10 cellular contexts compared by ENCODE assay signal in the genomic region with DNA sequence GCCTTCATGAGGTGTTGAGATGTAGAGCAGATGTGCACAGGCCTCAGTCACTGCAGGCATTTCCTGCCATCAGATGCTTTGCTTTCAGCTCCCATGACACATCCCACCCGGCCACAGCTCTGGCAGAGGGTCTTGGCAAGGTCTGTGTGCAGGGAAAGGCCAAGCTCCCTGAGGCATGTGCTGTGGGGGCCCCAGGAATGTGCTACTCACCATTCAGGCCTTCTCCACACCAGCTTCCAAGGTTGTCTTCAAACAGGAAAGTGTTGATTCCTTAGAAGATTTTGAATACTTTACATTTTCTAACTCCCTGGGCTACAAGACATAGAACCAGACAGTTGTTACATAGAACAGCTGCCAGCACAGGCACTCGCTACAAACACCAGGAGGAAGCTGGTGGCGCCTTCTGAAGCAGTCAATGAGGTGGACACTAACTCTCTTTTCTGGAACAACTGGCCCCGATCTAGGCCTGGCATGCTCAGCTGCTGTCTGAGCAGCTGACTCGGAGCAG. TPM values are rescaled to one million over a fixed set of nuclear protein-coding genes. Genes with fewer than 3 reads are reported as not detected.
DNase-seq lines count a peak whose midpoint lies in the region; ATAC-seq and TF ChIP-seq lines count a peak whose summit lies in the region.
"Had no signal": no experiment of that assay in that cellular context is flagged by ENCODE, and none has a peak within 500 bp of the region (broad histone marks: within the 10 kb centered on the region; RNA-seq: fewer than 3 reads in every experiment).

No MANE protein-coding gene starts in this region.

- H3K27me3 ChIP-seq in sigmoid colon: no peaks in the 10 kb centered on the region
- H3K27me3 ChIP-seq in prostate gland (replicated peaks; ENCODE audit: insufficient read depth): no peaks in the 10 kb centered on the region
- H3K27me3 ChIP-seq: pancreas had no signal

- DNase-seq in T-helper 17 cell: no peak
- DNase-seq in fibroblast of villous mesenchyme (ENCODE audit: low read depth): peak; percentile 94
- DNase-seq in sigmoid colon: peak; percentile 90
- DNase-seq in iPS-NIHi11 (ENCODE audit: low spot score): no peak
- no peak for DNase-seq in prostate gland (ENCODE audit: low spot score)
- no peak for DNase-seq in NCI-H1694 treated with DMSO at 0.1 percent for 48 hours (lab: John Stamatoyannopoulos, UW)
- DNase-seq: NCI-H2081 treated with DMSO at 0.1 percent for 48 hours had no signal

- no peak for TF ChIP-seq CTCF in fibroblast of villous mesenchyme (IDR thresholded peaks at IDR 0.05; ENCODE audit: insufficient read depth, low read depth, low read length)
- TF ChIP-seq CTCF in sigmoid colon (IDR thresholded peaks at IDR 0.05): no peak
- no peak for TF ChIP-seq CTCF in prostate gland (IDR thresholded peaks at IDR 0.05)

- ATAC-seq in GM18511 (IDR thresholded peaks at IDR 0.05; ENCODE audit: unreplicated experiment): peak; percentile 23
- ATAC-seq in T-helper 17 cell: peak; percentile 21
- no peak for ATAC-seq in HG03175 (IDR thresholded peaks at IDR 0.05; ENCODE audit: unreplicated experiment)

- H3K4me3 Mint-ChIP-seq in T-helper 17 cell: peak overlapping the region; percentile 53

- H3K4me3 ChIP-seq in fibroblast of villous mesenchyme (ENCODE audit: low read depth, low read length) (no peak overlapping the region), sigmoid colon (no peak overlapping the region), prostate gland (no peak overlapping the region)
- H3K4me3 ChIP-seq: pancreas had no signal

- WGBS in sigmoid colon, 2 donors: 44 to 66% methylated on average over 5 of the region's 5 CpGs
- WGBS in prostate gland: 37% methylated on average over 5 of the region's 5 CpGs

- TF ChIP-seq POLR2A in sigmoid colon (IDR thresholded peaks at IDR 0.05): no peak
- TF ChIP-seq POLR2A in prostate gland (IDR thresholded peaks at IDR 0.05): no peak

- peak overlapping the region; percentile 77 for H3K27ac Mint-ChIP-seq in T-helper 17 cell

- H3K4me1 ChIP-seq in sigmoid colon (peaks cover 0 to 10% (median 0%) of the 10 kb centered on the region in 4 donors), prostate gland (replicated peaks) (no peaks in the 10 kb centered on the region)
- H3K4me1 ChIP-seq: pancreas had no signal

- no peaks in the 10 kb centered on the region for H3K36me3 ChIP-seq in sigmoid colon
- no peaks in the 10 kb centered on the region for H3K36me3 ChIP-seq in prostate gland
- H3K36me3 ChIP-seq: pancreas had no signal

- H3K9me3 ChIP-seq in T-helper 17 cell (ENCODE audit: control insufficient read depth, low read length, poor library complexity, severe bottlenecking): no peaks in the 10 kb centered on the region
- no peaks in the 10 kb centered on the region for H3K9me3 ChIP-seq in sigmoid colon
- no peaks in the 10 kb centered on the region for H3K9me3 ChIP-seq in prostate gland
- H3K9me3 ChIP-seq: pancreas had no signal

- peaks cover 33% of the 10 kb centered on the region for H3K4me1 Mint-ChIP-seq in T-helper 17 cell

- peak overlapping the region in 3 of 4 donors; percentile 31 to 74 (median 51) for H3K27ac ChIP-seq in sigmoid colon
- H3K27ac ChIP-seq in prostate gland: no peak overlapping the region
- H3K27ac ChIP-seq: pancreas had no signal

- TF ChIP-seq EP300 in sigmoid colon (IDR thresholded peaks at IDR 0.05): no peak

- intact Hi-C loops in sigmoid colon (cut with DNase I): no loop called here
- intact Hi-C loops in prostate gland (cut with DNase I): no loop called here

- no peaks in the 10 kb centered on the region for H3K36me3 Mint-ChIP-seq in T-helper 17 cell (ENCODE audit: low read depth)

- no peaks in the 10 kb centered on the region for H3K27me3 Mint-ChIP-seq in T-helper 17 cell

RNA-seq across cellular contexts. Expression of gene CASS4, which starts 27.8 kb away (rescaled TPM):
- total RNA-seq in T-helper 17 cell (10 to 100 TPM in 1 of 2 donors, 1 to 10 TPM in 1; 7.1 to 18.6 TPM), fibroblast of villous mesenchyme (1.3 and 3.5 TPM in 2 replicates), sigmoid colon (1 to 10 TPM; 1.2 to 2.9 (median 1.7) TPM), prostate gland (1 to 10 TPM in 1 of 2 donors, under 1 TPM in 1; 0.59 to 1.2 TPM)
- polyA plus RNA-seq in sigmoid colon: 1 to 10 TPM in 1 of 3 donors, under 1 TPM in 2; 0.46 to 2.7 (median 0.60) TPM

RNA-seq across cellular contexts. Expression of gene RTF2, which starts 28.6 kb away (rescaled TPM):
- total RNA-seq in T-helper 17 cell (10 to 100 TPM; 62.3 to 62.6 TPM), fibroblast of villous mesenchyme (63.5 and 80.3 TPM in 2 replicates), sigmoid colon (10 to 100 TPM; 47.6 to 62.4 (median 57.1) TPM), prostate gland (10 to 100 TPM; 71.3 to 81.7 TPM)
- polyA plus RNA-seq in sigmoid colon: 10 to 100 TPM; 71.5 to 84.6 (median 75.4) TPM

RNA-seq across cellular contexts. Expression of gene CSTF1, which starts 47.4 kb away (rescaled TPM):
- total RNA-seq in T-helper 17 cell (10 to 100 TPM; 21.8 to 23.7 TPM), fibroblast of villous mesenchyme (22.9 and 40.6 TPM in 2 replicates), sigmoid colon (10 to 100 TPM; 14.9 to 24.6 (median 19.5) TPM), prostate gland (10 to 100 TPM; 35.1 to 40.2 TPM)
- polyA plus RNA-seq in sigmoid colon: 10 to 100 TPM in 1 of 3 donors, 1 to 10 TPM in 2; 7.2 to 14.4 (median 8.8) TPM

RNA-seq across cellular contexts. Expression of gene AURKA, which starts 47.8 kb away (rescaled TPM):
- total RNA-seq in T-helper 17 cell (1 to 10 TPM in 1 of 2 donors, under 1 TPM in 1; 0.92 to 1.0 TPM), fibroblast of villous mesenchyme (22.9 and 57.0 TPM in 2 replicates), sigmoid colon (1 to 10 TPM; 1.2 to 3.0 (median 1.7) TPM), prostate gland (1 to 10 TPM; 2.6 to 9.9 TPM)
- polyA plus RNA-seq in sigmoid colon: 10 to 100 TPM in 2 of 3 donors, 1 to 10 TPM in 1; 4.8 to 25.1 (median 22.2) TPM

Comparison
In these comparisons a context has a peak if more than half of its experiments do, and no peak if none do; other contexts are left out.
1. DNase-seq: peak in fibroblast of villous mesenchyme (single experiment) and sigmoid colon (single experiment); none in T-helper 17 cell (0 of 3), iPS-NIHi11 (single experiment), prostate gland (single experiment) and NCI-H1694 treated with DMSO at 0.1 percent for 48 hours (single experiment).
2. H3K27ac ChIP-seq: peak in sigmoid colon (3 of 4); none in prostate gland (0 of 2).